In the genomic region with DNA sequence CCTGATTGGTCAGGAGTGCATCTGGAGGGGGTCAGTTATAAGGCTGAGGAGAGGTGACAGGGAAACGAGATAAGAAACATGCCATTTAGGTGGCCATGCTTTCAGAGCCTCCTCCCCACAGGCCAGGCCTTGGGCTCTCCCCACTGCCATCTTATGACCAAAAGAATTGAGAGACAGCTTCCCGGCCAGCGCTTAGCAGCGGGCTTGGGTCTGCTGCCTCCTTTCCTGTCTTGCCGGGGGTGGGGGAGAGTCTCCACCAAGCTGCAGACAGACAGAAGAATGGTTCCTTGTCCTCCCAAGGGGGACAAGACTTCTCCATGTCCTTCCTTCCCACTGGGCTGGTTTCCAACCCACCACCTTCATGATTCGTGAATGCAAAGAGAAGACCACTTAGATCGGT, we compare ENCODE assay signal across 23 cellular contexts.
A peak's percentile ranks its signal among the peaks of the same experiment; 100 is the strongest.
DNase-seq lines count a peak whose midpoint lies in the region; ATAC-seq, FAIRE-seq and TF ChIP-seq lines count a peak whose summit lies in the region.
"Had no signal": no experiment of that assay in that cellular context is flagged by ENCODE, and none has a peak within 500 bp of the region (broad histone marks: within the 10 kb centered on the region; RNA-seq: fewer than 3 reads in every experiment).

No MANE protein-coding gene starts in this region.

- RAD21 ChIA-PET in GM12878 (lab: Charles Lee; ENCODE audit: unreplicated experiment) = interaction anchor here (1.1 to 6.4 kb wide), 20 partner anchors 10 to 400 kb away, joined by 3 to 72 read pairs (median 23); no protein-coding TSS in a partner anchor

- BruUV-seq in GM12878 (replicated peaks; lab: Mats Ljungman, UMichigan) = no TSS peak

- no peaks in the 10 kb centered on the region for H4K20me1 ChIP-seq in GM12878 (ENCODE audit: control insufficient read depth, insufficient read depth)

- H3K36me3 ChIP-seq in GM12878 (ENCODE audit: control insufficient read depth in 2 of 2, insufficient read depth in 2 of 2, low read length in 1 of 2) (no peaks in the 10 kb centered on the region), stomach smooth muscle (ENCODE audit: control insufficient read depth in 2 of 2, insufficient read depth in 2 of 2, low read length in 2 of 2) (peaks cover 3 to 8% of the 10 kb centered on the region in 2 donors)
- H3K36me3 ChIP-seq: adrenal gland had no signal

- peak overlapping the region; percentile 99 to 100 (median 99) for H3K27ac Mint-ChIP-seq in nephron
- no peak overlapping the region for H3K27ac Mint-ChIP-seq in activated T-helper 1 cell treated with anti-CD3 and anti-CD28 coated beads, Interleukin-12 subunit alpha, Interleukin-12 subunit beta, Interleukin-2, Interleukin-4 antibody, amounts not matched to agents 30 ng/mL and 10 ng/mL and 1 ng/mL, durations not matched to agents 14 hours and 24 hours and 36 hours

- H3K9ac ChIP-seq in GM12878 (ENCODE audit: control insufficient read depth, insufficient read depth, low read length) (no peak overlapping the region), stomach smooth muscle (ENCODE audit: low read length in 2 of 2) (no peak overlapping the region)

- ATAC-seq in GM12878 (no peak), left ventricle myocardium superior (no peak), GM18870 (IDR thresholded peaks at IDR 0.05; ENCODE audit: unreplicated experiment) (no peak)
- ATAC-seq: Panc1 had no signal

- H2AFZ ChIP-seq in GM12878 (ENCODE audit: control insufficient read depth, low read depth, low read length) = no peak overlapping the region

- no peak overlapping the region for H3K4me2 ChIP-seq in GM12878 (ENCODE audit: control insufficient read depth, insufficient read depth)

- in situ Hi-C loops in GM12878 (cut with MboI) = no loop called here

- H3K4me3 Mint-ChIP-seq in nephron = no peak overlapping the region
- no peak overlapping the region for H3K4me3 Mint-ChIP-seq in activated T-helper 1 cell treated with anti-CD3 and anti-CD28 coated beads, Interleukin-12 subunit alpha, Interleukin-12 subunit beta, Interleukin-2, Interleukin-4 antibody, amounts not matched to agents 30 ng/mL and 10 ng/mL and 1 ng/mL, durations not matched to agents 14 hours and 24 hours and 36 hours
- H3K4me3 Mint-ChIP-seq: CD8-positive, alpha-beta memory T cell; H9 had no signal

- TF ChIP-seq CTCF in GM12878 (IDR thresholded peaks at IDR 0.05 in 2 of 3, conservative IDR thresholded peaks at IDR 0.05 in 1 of 3; ENCODE audit: control insufficient read depth in 2 of 3, extremely low read depth in 1 of 3, insufficient read depth in 1 of 3, low read depth in 3 of 3, low read length in 3 of 3) (no peak), nephron (IDR thresholded peaks at IDR 0.05; ENCODE audit: unreplicated experiment in 3 of 3) (no peak)

- peaks cover 61% of the 10 kb centered on the region for H3K4me1 Mint-ChIP-seq in nephron
- peaks cover 22% of the 10 kb centered on the region for H3K4me1 Mint-ChIP-seq in activated T-helper 1 cell treated with anti-CD3 and anti-CD28 coated beads, Interleukin-12 subunit alpha, Interleukin-12 subunit beta, Interleukin-2, Interleukin-4 antibody, amounts not matched to agents 30 ng/mL and 10 ng/mL and 1 ng/mL, durations not matched to agents 14 hours and 24 hours and 36 hours (ENCODE audit: low read depth)

- H3K36me3 Mint-ChIP-seq in nephron (ENCODE audit: low read depth) = peaks cover 4% of the 10 kb centered on the region
- no peaks in the 10 kb centered on the region for H3K36me3 Mint-ChIP-seq in activated T-helper 1 cell treated with anti-CD3 and anti-CD28 coated beads, Interleukin-12 subunit alpha, Interleukin-12 subunit beta, Interleukin-2, Interleukin-4 antibody, amounts not matched to agents 30 ng/mL and 10 ng/mL and 1 ng/mL, durations not matched to agents 14 hours and 24 hours and 36 hours (ENCODE audit: low read depth)
- H3K36me3 Mint-ChIP-seq: CD8-positive, alpha-beta memory T cell had no signal

- DNase-seq in GM12878 (ENCODE audit: low read depth, low spot score) = no peak
- peak; percentile 28 for DNase-seq in left ventricle myocardium superior
- no peak for DNase-seq in RKO (ENCODE audit: low spot score)
- no peak for DNase-seq in activated T-helper 1 cell treated with anti-CD3 and anti-CD28 coated beads, Interleukin-12 subunit alpha, Interleukin-12 subunit beta, Interleukin-2, Interleukin-4 antibody, amounts not matched to agents 30 ng/mL and 10 ng/mL and 1 ng/mL, durations not matched to agents 14 hours and 24 hours and 36 hours (ENCODE audit: low spot score)
- DNase-seq: activated CD4-positive, alpha-beta T cell treated with anti-CD3 and anti-CD28 coated beads, Interleukin-2, amount 50 U/mL, for 4 hours; activated gamma-delta T cell treated with Interleukin-2 at 50 U/mL for 16 hours; adrenal gland; CD8-positive, alpha-beta memory T cell; H9; Kasumi-1; NCI-H1105; NCI-H2081; NK-92 treated with Interleukin-12 subunit alpha and Interleukin-12 subunit beta, amount 100 ng/mL, for 24 hours; stimulated activated CD8-positive, alpha-beta memory T cell treated with anti-CD3 and anti-CD28 coated beads, Interleukin-4, amount 100 ng/mL, for 48 hours; substantia nigra had no signal

- intact Hi-C loops in GM12878 (cut with micrococcal nuclease; ENCODE audit: unreplicated experiment) (loop anchor here (2.0 to 5.0 kb wide), 4 partner anchors 53 to 458 kb away; no protein-coding TSS in a partner anchor), left ventricle myocardium superior (cut with micrococcal nuclease) (no loop called here)
- intact Hi-C loops in activated T-helper 1 cell treated with anti-CD3 and anti-CD28 coated beads, Interleukin-12 subunit alpha, Interleukin-12 subunit beta, Interleukin-2, Interleukin-4 antibody, amounts not matched to agents 30 ng/mL and 10 ng/mL and 1 ng/mL, durations not matched to agents 14 hours and 24 hours and 36 hours (cut with micrococcal nuclease) = loop anchor here (10.0 kb wide), 2 partner anchors 395 to 665 kb away; no protein-coding TSS in a partner anchor

- H3K4me3 ChIP-seq in GM12878 (no peak overlapping the region), stomach smooth muscle (ENCODE audit: low read length in 2 of 2) (no peak overlapping the region)
- H3K4me3 ChIP-seq: adrenal gland, SK-N-MC had no signal

- CTCF ChIA-PET in GM12878 (lab: Yijun Ruan, JAX) = interaction anchor here (0.6 to 5.1 kb wide), 26 partner anchors 10 to 708 kb away, joined by 3 to 76 read pairs (median 12); partner anchors contain the start of gene C18orf32

- no peaks in the 10 kb centered on the region for H3K9me3 Mint-ChIP-seq in nephron
- H3K9me3 Mint-ChIP-seq in activated T-helper 1 cell treated with anti-CD3 and anti-CD28 coated beads, Interleukin-12 subunit alpha, Interleukin-12 subunit beta, Interleukin-2, Interleukin-4 antibody, amounts not matched to agents 30 ng/mL and 10 ng/mL and 1 ng/mL, durations not matched to agents 14 hours and 24 hours and 36 hours = no peaks in the 10 kb centered on the region
- H3K9me3 Mint-ChIP-seq: CD8-positive, alpha-beta memory T cell; H9; neural crest cell had no signal

- no peaks in the 10 kb centered on the region; the same call in 1 of the 2 replicates for H3K79me2 ChIP-seq in GM12878 (ENCODE audit: control insufficient read depth, insufficient read depth, low read length)

- 98% methylated on average over 6 of the region's 7 CpGs for WGBS in GM12878 (ENCODE audit: insufficient coverage, insufficient replicate concordance, low lambda C conversion rate, missing lambda C conversion rate)

- POLR2A ChIA-PET in GM12878 (lab: Charles Lee) = interaction anchor here (0.5 to 4.4 kb wide), 7 partner anchors 22 to 155 kb away, joined by 3 to 21 read pairs (median 4); no protein-coding TSS in a partner anchor

- no peak for FAIRE-seq in GM12878 (lab: Jason Lieb, UNC)
- FAIRE-seq: GM12891, keratinocyte had no signal

- H3K27me3 ChIP-seq in GM12878 (replicated peaks in 1 of 2; ENCODE audit: control insufficient read depth in 2 of 2, insufficient read depth in 2 of 2, low read length in 1 of 2) (no peaks in the 10 kb centered on the region), stomach smooth muscle (ENCODE audit: control insufficient read depth in 1 of 2, insufficient read depth in 2 of 2, low read length in 2 of 2) (no peaks in the 10 kb centered on the region)
- H3K27me3 ChIP-seq: adrenal gland had no signal

- no peak for TF ChIP-seq RAD21 in GM12878 (IDR thresholded peaks at IDR 0.05; ENCODE audit: insufficient read depth, low read depth, low read length)

- H3K27me3 Mint-ChIP-seq in nephron (ENCODE audit: low read depth) = no peaks in the 10 kb centered on the region
- no peaks in the 10 kb centered on the region for H3K27me3 Mint-ChIP-seq in activated T-helper 1 cell treated with anti-CD3 and anti-CD28 coated beads, Interleukin-12 subunit alpha, Interleukin-12 subunit beta, Interleukin-2, Interleukin-4 antibody, amounts not matched to agents 30 ng/mL and 10 ng/mL and 1 ng/mL, durations not matched to agents 14 hours and 24 hours and 36 hours (ENCODE audit: insufficient read depth)

- TF ChIP-seq POLR2A in GM12878 (IDR thresholded peaks at IDR 0.05; ENCODE audit: low read depth, low read length) = no peak

- 0 out of 4 replicates have a peak, but pooled peaks of 1 of the 2 experiments have one; percentile 5 for TF ChIP-seq EP300 in GM12878 (IDR thresholded peaks at IDR 0.05; ENCODE audit: borderline replicate concordance in 1 of 2, control insufficient read depth in 1 of 2, low read depth in 2 of 2, low read length in 2 of 2)

- H3K4me1 ChIP-seq in GM12878 (ENCODE audit: control insufficient read depth, insufficient read depth, low read length) (peaks cover 52% of the 10 kb centered on the region), stomach smooth muscle (ENCODE audit: control insufficient read depth, insufficient read depth, low read length) (peaks cover 56% of the 10 kb centered on the region)

- SMC1A ChIA-PET in GM12878 (lab: Charles Lee; ENCODE audit: uncharacterized antibody, unreplicated experiment) = interaction anchor here (0.7 to 4.8 kb wide), 21 partner anchors 18 to 401 kb away, joined by 3 to 76 read pairs (median 17); no protein-coding TSS in a partner anchor

- H3K27ac ChIP-seq in GM12878 (ENCODE audit: control insufficient read depth, insufficient read depth) = no peak overlapping the region
- peak overlapping the region; percentile 80 for H3K27ac ChIP-seq in stomach smooth muscle (ENCODE audit: low read length)
- H3K27ac ChIP-seq: SK-N-MC had no signal

- H3K9me3 ChIP-seq in GM12878 (replicated peaks; ENCODE audit: control insufficient read depth, insufficient read depth, low read length) (no peaks in the 10 kb centered on the region), stomach smooth muscle (ENCODE audit: control insufficient read depth in 2 of 2, low read length in 2 of 2) (no peaks in the 10 kb centered on the region)
- H3K9me3 ChIP-seq: adrenal gland had no signal

TF ChIP-seq in GM12878, 131 proteins besides CTCF, POLR2A, EP300 and RAD21 (continues in another document):
- TF ChIP-seq SPI1 (IDR thresholded peaks at IDR 0.05; ENCODE audit: borderline replicate concordance, insufficient read depth, low read depth, low read length) = no peak
